9 cellular contexts compared by ENCODE assay signal in genomic region chrX:119784747-119785446, GRCh38. TPM values are rescaled to one million over a fixed set of nuclear protein-coding genes. Genes with fewer than 3 reads are reported as not detected.
DNase-seq lines count a peak whose midpoint lies in the region; ATAC-seq and TF ChIP-seq lines count a peak whose summit lies in the region.
"Had no signal": no experiment of that assay in that cellular context is flagged by ENCODE, and none has a peak within 500 bp of the region (broad histone marks: within the 10 kb centered on the region; RNA-seq: fewer than 3 reads in every experiment).

No MANE protein-coding gene starts in this region.

- ATAC-seq in GM18502 (IDR thresholded peaks at IDR 0.05; ENCODE audit: poor library complexity, unreplicated experiment) = peak; percentile 72
- no peak for ATAC-seq in GM21423 (IDR thresholded peaks at IDR 0.05; ENCODE audit: unreplicated experiment)

- DNase-seq in AG09309 (ENCODE audit: low read depth) = no peak
- DNase-seq in NCI-H524 (lab: John Stamatoyannopoulos, UW) = peak; percentile 5 to 33
- DNase-seq in activated CD8-positive, alpha-beta memory T cell treated with anti-CD3 and anti-CD28 coated beads, Interleukin-2, amount 50 U/mL, for 4 hours = peak; percentile 52
- DNase-seq in fibroblast of villous mesenchyme (ENCODE audit: low read depth) = no peak
- DNase-seq in stimulated activated naive CD4-positive, alpha-beta T cell (lab: John Stamatoyannopoulos, UW) = peak; percentile 1 to 43 (median 20)
- DNase-seq in NCI-H774 (lab: John Stamatoyannopoulos, UW) = no peak

- peak; percentile 64 for TF ChIP-seq CTCF in AG09309 (IDR thresholded peaks at IDR 0.05; ENCODE audit: control insufficient read depth, insufficient read depth, low read depth, low read length, missing control alignments)
- peak; percentile 57 for TF ChIP-seq CTCF in fibroblast of villous mesenchyme (IDR thresholded peaks at IDR 0.05; ENCODE audit: insufficient read depth, low read depth, low read length)

- H3K4me3 ChIP-seq in AG09309 (ENCODE audit: control insufficient read depth, low read depth, low read length) (no peak overlapping the region), fibroblast of villous mesenchyme (ENCODE audit: low read depth, low read length) (no peak overlapping the region)
- H3K4me3 ChIP-seq: lung had no signal

RNA-seq across cellular contexts. Expression of gene RPL39, which starts 6.5 kb away (rescaled TPM):
- total RNA-seq in fibroblast of villous mesenchyme = 937 and 1,300 TPM in 2 replicates

RNA-seq across cellular contexts. Expression of gene SOWAHD, which starts 26.5 kb away (rescaled TPM):
- total RNA-seq in fibroblast of villous mesenchyme = 0.43 TPM in 1 of 2 replicates, not detected in the other

Comparison
In these comparisons a context has a peak if more than half of its experiments do, and no peak if none do; other contexts are left out.
1. DNase-seq: peak in NCI-H524 (2 of 2), activated CD8-positive, alpha-beta memory T cell treated with anti-CD3 and anti-CD28 coated beads, Interleukin-2, amount 50 U/mL, for 4 hours (single experiment) and stimulated activated naive CD4-positive, alpha-beta T cell (6 of 6); none in AG09309 (single experiment), fibroblast of villous mesenchyme (single experiment) and NCI-H774 (single experiment).